1 cellular context compared by ENCODE assay signal in the genomic region with DNA sequence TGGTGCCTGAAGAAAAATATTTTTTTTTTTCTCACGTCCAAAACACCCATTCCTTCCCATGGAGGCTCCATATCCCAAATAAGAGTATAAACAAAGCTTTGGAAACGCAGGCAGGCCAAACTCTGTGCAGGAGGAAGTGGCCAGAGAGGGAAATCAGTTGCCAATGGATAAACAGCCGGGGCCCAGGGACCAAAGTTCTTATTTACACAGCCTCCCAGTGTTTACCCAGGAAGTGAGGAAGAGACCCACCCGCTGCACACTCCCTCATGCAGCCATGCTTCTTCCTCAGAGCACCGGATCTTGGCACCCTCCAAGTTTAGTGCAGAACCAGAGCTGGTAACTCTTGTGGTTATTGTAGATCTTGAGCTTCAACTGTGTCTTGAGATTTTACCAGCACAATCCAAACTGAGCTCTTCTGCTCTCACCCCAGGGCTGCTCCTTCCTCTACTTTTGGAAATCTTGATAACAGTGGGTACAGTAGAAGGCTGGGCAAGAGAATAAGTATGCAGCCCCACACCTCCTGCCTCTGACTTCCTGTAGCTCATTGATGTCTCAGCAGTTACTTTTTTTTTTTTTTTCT.
TF ChIP-seq lines count a peak whose summit lies in the region.

No MANE protein-coding gene starts in this region.

TF ChIP-seq in GM12878, 131 proteins besides CTCF, POLR2A, EP300 and RAD21:
- TF ChIP-seq CEBPB (IDR thresholded peaks at IDR 0.05; ENCODE audit: borderline replicate concordance in 1 of 2, low read depth in 2 of 2, low read length in 2 of 2) (no peak), ETV6 (conservative IDR thresholded peaks at IDR 0.05 in 1 of 2, IDR thresholded peaks at IDR 0.05 in 1 of 2; ENCODE audit: borderline replicate concordance in 1 of 2, low read depth in 1 of 2) (no peak), EGR1 (IDR thresholded peaks at IDR 0.05; ENCODE audit: borderline replicate concordance in 1 of 2, low read depth in 2 of 2, low read length in 2 of 2) (no peak), RUNX3 (IDR thresholded peaks at IDR 0.05; ENCODE audit: low read length) (0 out of 2 replicates have a peak, but pooled peaks have one; percentile 18), SUZ12 (IDR thresholded peaks at IDR 0.05; ENCODE audit: unreplicated experiment) (no peak), ZNF622 (IDR thresholded peaks at IDR 0.05) (no peak)
- TF ChIP-seq, protein P1, sequence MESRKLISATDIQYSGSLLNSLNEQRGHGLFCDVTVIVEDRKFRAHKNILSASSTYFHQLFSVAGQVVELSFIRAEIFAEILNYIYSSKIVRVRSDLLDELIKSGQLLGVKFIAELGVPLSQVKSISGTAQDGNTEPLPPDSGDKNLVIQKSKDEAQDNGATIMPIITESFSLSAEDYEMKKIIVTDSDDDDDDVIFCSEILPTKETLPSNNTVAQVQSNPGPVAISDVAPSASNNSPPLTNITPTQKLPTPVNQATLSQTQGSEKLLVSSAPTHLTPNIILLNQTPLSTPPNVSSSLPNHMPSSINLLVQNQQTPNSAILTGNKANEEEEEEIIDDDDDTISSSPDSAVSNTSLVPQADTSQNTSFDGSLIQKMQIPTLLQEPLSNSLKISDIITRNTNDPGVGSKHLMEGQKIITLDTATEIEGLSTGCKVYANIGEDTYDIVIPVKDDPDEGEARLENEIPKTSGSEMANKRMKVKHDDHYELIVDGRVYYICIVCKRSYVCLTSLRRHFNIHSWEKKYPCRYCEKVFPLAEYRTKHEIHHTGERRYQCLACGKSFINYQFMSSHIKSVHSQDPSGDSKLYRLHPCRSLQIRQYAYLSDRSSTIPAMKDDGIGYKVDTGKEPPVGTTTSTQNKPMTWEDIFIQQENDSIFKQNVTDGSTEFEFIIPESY (IDR thresholded peaks at IDR 0.05) = no peak
